1 cellular context compared by ENCODE assay signal in the genomic region with DNA sequence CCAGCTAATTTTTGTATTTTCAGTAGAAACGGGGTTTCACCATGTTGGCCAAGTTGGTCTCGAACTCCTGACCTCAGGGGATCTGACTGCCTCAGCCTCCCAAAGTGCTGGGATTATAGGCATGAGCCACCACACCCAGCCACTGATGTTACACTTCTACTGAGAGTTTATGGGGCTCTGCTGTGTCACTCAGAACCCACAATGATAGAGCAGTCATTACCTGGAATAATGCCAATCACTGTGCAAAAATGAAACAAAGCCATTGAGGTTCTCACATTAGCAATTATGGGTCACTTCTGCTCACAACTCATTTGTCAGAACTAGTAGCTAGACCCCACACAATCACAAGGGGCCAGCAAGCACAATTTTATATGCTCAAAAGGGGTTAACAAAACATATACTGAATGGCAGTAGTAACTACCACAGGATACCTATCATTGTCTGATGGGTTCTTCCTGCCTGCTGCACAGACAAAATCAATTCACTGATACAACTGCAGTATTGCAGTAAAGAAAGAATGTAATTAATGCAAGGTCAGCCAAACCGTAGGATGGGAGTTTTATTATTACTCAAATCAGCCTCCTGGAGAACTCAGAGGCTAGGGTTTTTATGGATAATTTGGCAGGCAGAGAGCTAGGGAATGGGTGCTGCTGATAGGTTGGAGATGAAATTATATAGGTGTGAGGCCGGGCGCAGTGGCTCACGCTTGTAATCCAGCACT.
A peak's percentile ranks its signal among the peaks of the same experiment; 100 is the strongest.
TF ChIP-seq lines count a peak whose summit lies in the region.

No MANE protein-coding gene starts in this region.

TF ChIP-seq in K562, 482 proteins besides CTCF, POLR2A, EP300 and RAD21 (continued from another document and continues in another):
- TF ChIP-seq, protein P1, sequence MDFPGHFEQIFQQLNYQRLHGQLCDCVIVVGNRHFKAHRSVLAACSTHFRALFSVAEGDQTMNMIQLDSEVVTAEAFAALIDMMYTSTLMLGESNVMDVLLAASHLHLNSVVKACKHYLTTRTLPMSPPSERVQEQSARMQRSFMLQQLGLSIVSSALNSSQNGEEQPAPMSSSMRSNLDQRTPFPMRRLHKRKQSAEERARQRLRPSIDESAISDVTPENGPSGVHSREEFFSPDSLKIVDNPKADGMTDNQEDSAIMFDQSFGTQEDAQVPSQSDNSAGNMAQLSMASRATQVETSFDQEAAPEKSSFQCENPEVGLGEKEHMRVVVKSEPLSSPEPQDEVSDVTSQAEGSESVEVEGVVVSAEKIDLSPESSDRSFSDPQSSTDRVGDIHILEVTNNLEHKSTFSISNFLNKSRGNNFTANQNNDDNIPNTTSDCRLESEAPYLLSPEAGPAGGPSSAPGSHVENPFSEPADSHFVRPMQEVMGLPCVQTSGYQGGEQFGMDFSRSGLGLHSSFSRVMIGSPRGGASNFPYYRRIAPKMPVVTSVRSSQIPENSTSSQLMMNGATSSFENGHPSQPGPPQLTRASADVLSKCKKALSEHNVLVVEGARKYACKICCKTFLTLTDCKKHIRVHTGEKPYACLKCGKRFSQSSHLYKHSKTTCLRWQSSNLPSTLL (IDR thresholded peaks at IDR 0.05) = no peak
- TF ChIP-seq SMAD1 (IDR thresholded peaks at IDR 0.05; ENCODE audit: low read depth, low read length, partially characterized antibody) = no peak
- no peak for TF ChIP-seq SRF (CRISPR knock-in tag; IDR thresholded peaks at IDR 0.05)
- no peak for TF ChIP-seq MYC (IDR thresholded peaks at IDR 0.05; ENCODE audit: low read depth, low read length)
- no peak for TF ChIP-seq MYC (CRISPR knock-in tag; IDR thresholded peaks at IDR 0.05; ENCODE audit: borderline replicate concordance, low read depth)
- TF ChIP-seq ZNF263 (CRISPR knock-in tag; IDR thresholded peaks at IDR 0.05; ENCODE audit: borderline replicate concordance) = no peak
- TF ChIP-seq FOSL1 (tag; conservative IDR thresholded peaks at IDR 0.05) = no peak
- TF ChIP-seq MIER1 (IDR thresholded peaks at IDR 0.05; ENCODE audit: low read depth) = no peak
- peak; percentile 31; the same call in 1 of the 2 replicates for TF ChIP-seq MAFF (IDR thresholded peaks at IDR 0.05; ENCODE audit: low read length)
- TF ChIP-seq RBFOX2 (IDR thresholded peaks at IDR 0.05; ENCODE audit: low read depth, low read length) = no peak
- TF ChIP-seq, protein P2, sequence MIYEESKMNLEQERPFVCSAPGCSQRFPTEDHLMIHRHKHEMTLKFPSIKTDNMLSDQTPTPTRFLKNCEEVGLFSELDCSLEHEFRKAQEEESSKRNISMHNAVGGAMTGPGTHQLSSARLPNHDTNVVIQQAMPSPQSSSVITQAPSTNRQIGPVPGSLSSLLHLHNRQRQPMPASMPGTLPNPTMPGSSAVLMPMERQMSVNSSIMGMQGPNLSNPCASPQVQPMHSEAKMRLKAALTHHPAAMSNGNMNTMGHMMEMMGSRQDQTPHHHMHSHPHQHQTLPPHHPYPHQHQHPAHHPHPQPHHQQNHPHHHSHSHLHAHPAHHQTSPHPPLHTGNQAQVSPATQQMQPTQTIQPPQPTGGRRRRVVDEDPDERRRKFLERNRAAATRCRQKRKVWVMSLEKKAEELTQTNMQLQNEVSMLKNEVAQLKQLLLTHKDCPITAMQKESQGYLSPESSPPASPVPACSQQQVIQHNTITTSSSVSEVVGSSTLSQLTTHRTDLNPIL (CRISPR knock-in tag; IDR thresholded peaks at IDR 0.05) = no peak
- peak; percentile 91 for TF ChIP-seq NFIC (IDR thresholded peaks at IDR 0.05)
- no peak for TF ChIP-seq GTF2E2 (tag; IDR thresholded peaks at IDR 0.05)
- TF ChIP-seq DPF2 (IDR thresholded peaks at IDR 0.05) = peak; percentile 27; the same call in 1 of the 2 replicates
- peak; percentile 50 for TF ChIP-seq POLR3A (IDR thresholded peaks at IDR 0.05; ENCODE audit: borderline replicate concordance, extremely low read depth, insufficient read depth, insufficient read length)
- TF ChIP-seq, protein P3, sequence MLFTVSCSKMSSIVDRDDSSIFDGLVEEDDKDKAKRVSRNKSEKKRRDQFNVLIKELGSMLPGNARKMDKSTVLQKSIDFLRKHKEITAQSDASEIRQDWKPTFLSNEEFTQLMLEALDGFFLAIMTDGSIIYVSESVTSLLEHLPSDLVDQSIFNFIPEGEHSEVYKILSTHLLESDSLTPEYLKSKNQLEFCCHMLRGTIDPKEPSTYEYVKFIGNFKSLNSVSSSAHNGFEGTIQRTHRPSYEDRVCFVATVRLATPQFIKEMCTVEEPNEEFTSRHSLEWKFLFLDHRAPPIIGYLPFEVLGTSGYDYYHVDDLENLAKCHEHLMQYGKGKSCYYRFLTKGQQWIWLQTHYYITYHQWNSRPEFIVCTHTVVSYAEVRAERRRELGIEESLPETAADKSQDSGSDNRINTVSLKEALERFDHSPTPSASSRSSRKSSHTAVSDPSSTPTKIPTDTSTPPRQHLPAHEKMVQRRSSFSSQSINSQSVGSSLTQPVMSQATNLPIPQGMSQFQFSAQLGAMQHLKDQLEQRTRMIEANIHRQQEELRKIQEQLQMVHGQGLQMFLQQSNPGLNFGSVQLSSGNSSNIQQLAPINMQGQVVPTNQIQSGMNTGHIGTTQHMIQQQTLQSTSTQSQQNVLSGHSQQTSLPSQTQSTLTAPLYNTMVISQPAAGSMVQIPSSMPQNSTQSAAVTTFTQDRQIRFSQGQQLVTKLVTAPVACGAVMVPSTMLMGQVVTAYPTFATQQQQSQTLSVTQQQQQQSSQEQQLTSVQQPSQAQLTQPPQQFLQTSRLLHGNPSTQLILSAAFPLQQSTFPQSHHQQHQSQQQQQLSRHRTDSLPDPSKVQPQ (CRISPR knock-in tag; IDR thresholded peaks at IDR 0.05; ENCODE audit: borderline replicate concordance) = no peak
- TF ChIP-seq, protein P4, sequence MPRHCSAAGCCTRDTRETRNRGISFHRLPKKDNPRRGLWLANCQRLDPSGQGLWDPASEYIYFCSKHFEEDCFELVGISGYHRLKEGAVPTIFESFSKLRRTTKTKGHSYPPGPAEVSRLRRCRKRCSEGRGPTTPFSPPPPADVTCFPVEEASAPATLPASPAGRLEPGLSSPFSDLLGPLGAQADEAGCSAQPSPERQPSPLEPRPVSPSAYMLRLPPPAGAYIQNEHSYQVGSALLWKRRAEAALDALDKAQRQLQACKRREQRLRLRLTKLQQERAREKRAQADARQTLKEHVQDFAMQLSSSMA (CRISPR knock-in tag; IDR thresholded peaks at IDR 0.05) = no peak
- TF ChIP-seq NCOA6 (IDR thresholded peaks at IDR 0.05) = no peak
- TF ChIP-seq ETS2 (tag; IDR thresholded peaks at IDR 0.05; ENCODE audit: borderline replicate concordance, poor library complexity, severe bottlenecking) = no peak
- TF ChIP-seq PURB (CRISPR knock-in tag; IDR thresholded peaks at IDR 0.05; ENCODE audit: low read depth) = no peak
- TF ChIP-seq L3MBTL2 (IDR thresholded peaks at IDR 0.05) = no peak
- no peak for TF ChIP-seq ZNF184 (CRISPR knock-in tag; IDR thresholded peaks at IDR 0.05)
- TF ChIP-seq, protein P5, sequence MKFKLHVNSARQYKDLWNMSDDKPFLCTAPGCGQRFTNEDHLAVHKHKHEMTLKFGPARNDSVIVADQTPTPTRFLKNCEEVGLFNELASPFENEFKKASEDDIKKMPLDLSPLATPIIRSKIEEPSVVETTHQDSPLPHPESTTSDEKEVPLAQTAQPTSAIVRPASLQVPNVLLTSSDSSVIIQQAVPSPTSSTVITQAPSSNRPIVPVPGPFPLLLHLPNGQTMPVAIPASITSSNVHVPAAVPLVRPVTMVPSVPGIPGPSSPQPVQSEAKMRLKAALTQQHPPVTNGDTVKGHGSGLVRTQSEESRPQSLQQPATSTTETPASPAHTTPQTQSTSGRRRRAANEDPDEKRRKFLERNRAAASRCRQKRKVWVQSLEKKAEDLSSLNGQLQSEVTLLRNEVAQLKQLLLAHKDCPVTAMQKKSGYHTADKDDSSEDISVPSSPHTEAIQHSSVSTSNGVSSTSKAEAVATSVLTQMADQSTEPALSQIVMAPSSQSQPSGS (CRISPR knock-in tag; IDR thresholded peaks at IDR 0.05) = no peak
- no peak for TF ChIP-seq KAT7 (CRISPR knock-in tag; IDR thresholded peaks at IDR 0.05; ENCODE audit: borderline replicate concordance)
- TF ChIP-seq C11orf30 (IDR thresholded peaks at IDR 0.05; ENCODE audit: low read depth) = peak; percentile 66
- TF ChIP-seq, protein P6, sequence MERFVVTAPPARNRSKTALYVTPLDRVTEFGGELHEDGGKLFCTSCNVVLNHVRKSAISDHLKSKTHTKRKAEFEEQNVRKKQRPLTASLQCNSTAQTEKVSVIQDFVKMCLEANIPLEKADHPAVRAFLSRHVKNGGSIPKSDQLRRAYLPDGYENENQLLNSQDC (CRISPR knock-in tag; IDR thresholded peaks at IDR 0.05) = no peak
- no peak for TF ChIP-seq CREB1 (IDR thresholded peaks at IDR 0.05)
- TF ChIP-seq CREB1 (CRISPR knock-in tag; IDR thresholded peaks at IDR 0.05) = no peak
- no peak for TF ChIP-seq NCOR1 (IDR thresholded peaks at IDR 0.05)
- TF ChIP-seq GTF2A2 (tag; IDR thresholded peaks at IDR 0.05) = no peak
- TF ChIP-seq CHD4 (IDR thresholded peaks at IDR 0.05; ENCODE audit: insufficient read depth, insufficient replicate concordance, low read depth, low read length, poor library complexity, severe bottlenecking) = no peak
- TF ChIP-seq, protein P7, sequence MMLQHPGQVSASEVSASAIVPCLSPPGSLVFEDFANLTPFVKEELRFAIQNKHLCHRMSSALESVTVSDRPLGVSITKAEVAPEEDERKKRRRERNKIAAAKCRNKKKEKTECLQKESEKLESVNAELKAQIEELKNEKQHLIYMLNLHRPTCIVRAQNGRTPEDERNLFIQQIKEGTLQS (IDR thresholded peaks at IDR 0.05) = peak; percentile 9; the same call in 1 of the 2 replicates
- TF ChIP-seq, protein P7 (CRISPR knock-in tag; conservative IDR thresholded peaks at IDR 0.05) = no peak
- no peak for TF ChIP-seq SP1 (CRISPR knock-in tag; IDR thresholded peaks at IDR 0.05)
- no peak for TF ChIP-seq BACH1 (tag; IDR thresholded peaks at IDR 0.05)
- TF ChIP-seq ZNF140 (CRISPR knock-in tag; IDR thresholded peaks at IDR 0.05) = no peak
- TF ChIP-seq ZNF175 (CRISPR knock-in tag; IDR thresholded peaks at IDR 0.05; ENCODE audit: low read depth) = no peak
- TF ChIP-seq MAFG (tag; conservative IDR thresholded peaks at IDR 0.05) = peak; percentile 36
- TF ChIP-seq POLR3G (IDR thresholded peaks at IDR 0.05; ENCODE audit: extremely low read depth, insufficient read length, insufficient replicate concordance) = no peak
- TF ChIP-seq KAT2B (IDR thresholded peaks at IDR 0.05; ENCODE audit: low read depth, low read length) = no peak
- TF ChIP-seq NFE2 (IDR thresholded peaks at IDR 0.05; ENCODE audit: low read depth) = peak; percentile 83
- peak; percentile 69 for TF ChIP-seq ZNF316 (IDR thresholded peaks at IDR 0.05)
- TF ChIP-seq ZFX (CRISPR knock-in tag; IDR thresholded peaks at IDR 0.05) = no peak
- no peak for TF ChIP-seq TCF7L2 (IDR thresholded peaks at IDR 0.05; ENCODE audit: low read depth, low read length)
- TF ChIP-seq ZNF217 (CRISPR knock-in tag; IDR thresholded peaks at IDR 0.05) = no peak
- TF ChIP-seq HNRNPH1 (optimal IDR thresholded peaks at IDR 0.05; ENCODE audit: low read depth, low read length) = no peak
- TF ChIP-seq ZNF282 (CRISPR knock-in tag; IDR thresholded peaks at IDR 0.05) = no peak
- TF ChIP-seq, protein P8, sequence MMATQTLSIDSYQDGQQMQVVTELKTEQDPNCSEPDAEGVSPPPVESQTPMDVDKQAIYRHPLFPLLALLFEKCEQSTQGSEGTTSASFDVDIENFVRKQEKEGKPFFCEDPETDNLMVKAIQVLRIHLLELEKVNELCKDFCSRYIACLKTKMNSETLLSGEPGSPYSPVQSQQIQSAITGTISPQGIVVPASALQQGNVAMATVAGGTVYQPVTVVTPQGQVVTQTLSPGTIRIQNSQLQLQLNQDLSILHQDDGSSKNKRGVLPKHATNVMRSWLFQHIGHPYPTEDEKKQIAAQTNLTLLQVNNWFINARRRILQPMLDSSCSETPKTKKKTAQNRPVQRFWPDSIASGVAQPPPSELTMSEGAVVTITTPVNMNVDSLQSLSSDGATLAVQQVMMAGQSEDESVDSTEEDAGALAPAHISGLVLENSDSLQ (IDR thresholded peaks at IDR 0.05) = peak; percentile 83
- TF ChIP-seq ARID1B (IDR thresholded peaks at IDR 0.05) = 0 out of 2 replicates have a peak, but pooled peaks have one; percentile 16
- no peak for TF ChIP-seq NCOA4 (IDR thresholded peaks at IDR 0.05; ENCODE audit: partially characterized antibody)
- TF ChIP-seq TBP (optimal IDR thresholded peaks at IDR 0.05; ENCODE audit: low read depth, low read length) = peak; percentile 79
- TF ChIP-seq, protein P9, sequence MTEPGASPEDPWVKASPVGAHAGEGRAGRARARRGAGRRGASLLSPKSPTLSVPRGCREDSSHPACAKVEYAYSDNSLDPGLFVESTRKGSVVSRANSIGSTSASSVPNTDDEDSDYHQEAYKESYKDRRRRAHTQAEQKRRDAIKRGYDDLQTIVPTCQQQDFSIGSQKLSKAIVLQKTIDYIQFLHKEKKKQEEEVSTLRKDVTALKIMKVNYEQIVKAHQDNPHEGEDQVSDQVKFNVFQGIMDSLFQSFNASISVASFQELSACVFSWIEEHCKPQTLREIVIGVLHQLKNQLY (CRISPR knock-in tag; conservative IDR thresholded peaks at IDR 0.05) = no peak
- TF ChIP-seq MAFK (IDR thresholded peaks at IDR 0.05; ENCODE audit: low read length) = peak; percentile 46
- TF ChIP-seq ZNF24 (IDR thresholded peaks at IDR 0.05) = 0 out of 2 replicates have a peak, but pooled peaks have one; percentile 12
- TF ChIP-seq, protein P10, sequence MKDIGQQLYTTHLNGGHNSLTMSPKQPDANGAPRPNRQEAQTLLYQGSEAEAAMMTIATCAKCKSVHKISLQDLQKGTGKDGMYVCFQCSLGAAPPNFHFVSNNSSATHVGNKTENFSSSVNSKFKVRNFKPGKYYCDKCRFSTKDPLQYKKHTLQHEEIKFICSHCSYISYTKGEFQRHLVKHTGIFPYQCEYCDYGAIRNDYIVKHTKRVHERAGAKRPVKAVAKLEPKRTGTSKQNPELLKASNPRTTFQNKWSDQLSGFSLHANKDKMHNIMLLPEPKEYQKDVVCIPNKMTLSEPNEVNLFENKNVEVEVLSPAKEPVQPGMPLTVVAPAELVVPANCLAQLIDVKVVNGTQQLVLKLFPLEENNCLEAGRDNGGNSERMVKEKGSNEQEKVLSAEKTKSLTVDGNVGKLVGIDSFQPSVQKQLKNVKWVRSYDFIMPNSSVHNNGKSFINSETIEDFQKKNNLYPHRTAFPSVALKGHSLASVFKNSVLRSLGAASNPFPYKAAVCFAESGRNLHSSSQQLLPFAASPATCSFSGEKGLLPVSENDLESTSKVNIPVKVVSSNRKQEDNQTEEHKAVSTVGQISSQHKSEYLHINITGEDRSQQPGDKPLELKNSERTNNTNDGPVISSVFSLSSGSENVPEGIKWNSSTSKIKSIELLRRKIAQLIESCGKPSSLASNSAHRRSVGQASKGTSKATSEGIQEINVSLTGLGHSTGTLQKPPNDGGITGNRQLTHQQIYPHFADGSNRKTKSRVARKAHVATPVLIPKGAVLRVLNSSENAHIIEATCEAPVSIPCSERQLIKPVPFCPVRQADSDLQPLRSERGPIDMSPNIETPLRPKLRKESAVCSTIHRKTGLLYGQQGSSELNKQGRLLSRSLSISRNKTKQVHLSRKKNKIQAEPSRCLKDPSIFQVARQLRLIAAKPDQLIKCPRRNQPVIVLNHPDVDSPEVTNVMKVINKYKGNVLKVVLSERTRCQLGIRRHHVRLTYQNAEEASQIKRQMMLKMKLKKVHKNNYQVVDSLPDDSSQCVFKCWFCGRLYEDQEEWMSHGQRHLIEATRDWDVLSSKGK (CRISPR knock-in tag; IDR thresholded peaks at IDR 0.05) = no peak
- TF ChIP-seq BCOR (IDR thresholded peaks at IDR 0.05) = 0 out of 2 replicates have a peak, but pooled peaks have one; percentile 45
- no peak for TF ChIP-seq NFIX (CRISPR knock-in tag; IDR thresholded peaks at IDR 0.05; ENCODE audit: low read depth)
